8 cellular contexts compared by ENCODE assay signal in genomic region chr2:45993476-45993991, GRCh38.
DNase-seq lines count a peak whose midpoint lies in the region; ATAC-seq and TF ChIP-seq lines count a peak whose summit lies in the region.

No MANE protein-coding gene starts in this region.

- H3K27me3 ChIP-seq in gastroesophageal sphincter: no peaks in the 10 kb centered on the region
- H3K27me3 ChIP-seq in ovary: no peaks in the 10 kb centered on the region

- intact Hi-C loops in ovary (cut with DNase I): loop anchor here in 2 of 4 donors (2.0 to 10.0 kb wide), 3 partner anchors 71 to 901 kb away; no protein-coding TSS in a partner anchor

- WGBS in gastroesophageal sphincter (ENCODE audit: low coverage in 1 of 2), 2 donors: 39 to 50% methylated on average over 4 to 6 of the region's 6 CpGs
- WGBS in ovary, 3 donors: 55 to 57% (median 55%) methylated on average over 6 of the region's 6 CpGs

- H3K4me3 ChIP-seq in gastroesophageal sphincter (no peak overlapping the region), ovary (no peak overlapping the region)

- in situ Hi-C loops in KBM-7 (cut with MboI; ENCODE audit: low pct_unique_long_range_greater_than_20kb, low sequenced_read_pairs): no loop called here

- H3K4me1 ChIP-seq in gastroesophageal sphincter (peaks cover 13 to 42% (median 17%) of the 10 kb centered on the region in 3 donors), ovary (ENCODE audit: insufficient read depth) (peaks cover 4% of the 10 kb centered on the region)

- TF ChIP-seq CTCF in gastroesophageal sphincter (IDR thresholded peaks at IDR 0.05): peak; percentile 70 to 80 (median 76)
- peak; percentile 41 to 80 (median 61) for TF ChIP-seq CTCF in ovary (IDR thresholded peaks at IDR 0.05)

- TF ChIP-seq EP300 in gastroesophageal sphincter (IDR thresholded peaks at IDR 0.05) (no peak), ovary (IDR thresholded peaks at IDR 0.05) (no peak)

- ATAC-seq in gastroesophageal sphincter (peak; percentile 46), GM18868 (IDR thresholded peaks at IDR 0.05; ENCODE audit: unreplicated experiment) (no peak)

- H3K9me3 ChIP-seq in gastroesophageal sphincter (no peaks in the 10 kb centered on the region), ovary (no peaks in the 10 kb centered on the region)

- peak overlapping the region in 3 of 4 donors; percentile 65 to 74 (median 69) for H3K27ac ChIP-seq in gastroesophageal sphincter
- no peak overlapping the region for H3K27ac ChIP-seq in ovary

- H3K36me3 ChIP-seq in gastroesophageal sphincter (peaks cover 0 to 8% of the 10 kb centered on the region in 2 donors), ovary (no peaks in the 10 kb centered on the region)

- TF ChIP-seq POLR2A in gastroesophageal sphincter (IDR thresholded peaks at IDR 0.05) (no peak), ovary (IDR thresholded peaks at IDR 0.05) (no peak)

- DNase-seq in DMS 273 (lab: John Stamatoyannopoulos, UW; ENCODE audit: unreplicated experiment) (peak; percentile 83), KBM-7 (peak; percentile 67), SHP77 treated with DMSO at 0.1 percent for 48 hours (lab: John Stamatoyannopoulos, UW) (peak; percentile 27), ovary (peak in 4 of 5 donors; percentile 49 to 78 (median 65)), ureter (ENCODE audit: low spot score) (peak; percentile 78)
- DNase-seq in activated T-helper 9 cell treated with anti-CD3 and anti-CD28 coated beads, Interleukin-2, amount 50 U/mL, for 16 hours (ENCODE audit: low read depth): peak; percentile 21

Comparison
In these comparisons a context has a peak if more than half of its experiments do, and no peak if none do; other contexts are left out.
1. DNase-seq: peak in every context shown above with its lines; median percentile 83 in DMS 273; 78 in ureter; 67 in KBM-7; 65 in ovary; 27 in SHP77 treated with DMSO at 0.1 percent for 48 hours; 21 in activated T-helper 9 cell treated with anti-CD3 and anti-CD28 coated beads, Interleukin-2, amount 50 U/mL, for 16 hours.
2. H3K27ac ChIP-seq: peak in gastroesophageal sphincter (3 of 4); none in ovary (0 of 2).